30 cellular contexts compared by ENCODE assay signal in the genomic region with DNA sequence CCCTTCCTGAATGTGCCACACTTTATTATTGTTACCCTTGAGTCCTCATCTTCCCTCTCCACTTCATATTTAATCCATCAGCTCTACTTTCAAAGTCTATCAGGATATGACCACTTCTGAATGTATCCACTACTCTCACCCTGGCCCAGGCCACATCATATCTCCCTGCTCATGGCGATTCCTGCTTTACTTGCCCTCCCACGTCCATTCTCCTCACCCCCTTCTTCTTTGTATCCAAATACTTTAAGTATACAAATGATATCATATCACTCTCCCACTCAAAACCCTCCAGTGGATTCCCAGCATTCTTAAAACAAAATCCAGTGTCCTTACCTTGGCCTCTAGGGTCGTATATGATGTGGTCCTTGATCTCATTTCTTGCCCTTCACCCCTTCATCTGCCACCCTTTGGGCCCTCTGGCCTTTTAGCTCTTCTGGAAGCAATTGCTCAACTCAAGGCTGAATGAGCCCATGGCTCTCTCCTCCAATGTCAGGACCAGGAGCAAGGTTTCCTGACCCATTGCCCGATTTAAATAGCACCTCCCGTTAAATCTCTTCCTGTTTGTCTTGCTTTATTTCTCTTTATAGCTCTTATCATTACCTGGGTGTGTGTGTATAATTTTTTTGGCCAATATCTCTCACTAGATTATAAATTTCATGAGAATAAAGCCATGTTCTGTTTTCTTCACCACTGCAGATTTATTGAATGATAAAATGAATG.
"Had no signal": no experiment of that assay in that cellular context is flagged by ENCODE, and none has a peak within 500 bp of the region (broad histone marks: within the 10 kb centered on the region; RNA-seq: fewer than 3 reads in every experiment).

No MANE protein-coding gene starts in this region.

- H3K9me3 Mint-ChIP-seq: activated CD4-positive, alpha-beta memory T cell treated with anti-CD3 and anti-CD28 coated beads, Interleukin-2, amount 10 ng/mL, durations not matched to agents 7 days and 5 days; activated naive CD4-positive, alpha-beta T cell treated with anti-CD3 and anti-CD28 coated beads, Interleukin-2, amount 10 ng/mL, durations not matched to agents 7 days and 5 days; activated naive CD8-positive, alpha-beta T cell treated with anti-CD3 and anti-CD28 coated beads, Interleukin-2, amount 50 U/mL, for 24 hours had no signal

- H3K4me1 Mint-ChIP-seq: activated CD4-positive, alpha-beta memory T cell treated with anti-CD3 and anti-CD28 coated beads, Interleukin-2, amount 10 ng/mL, durations not matched to agents 7 days and 5 days; activated CD8-positive, alpha-beta memory T cell treated with anti-CD3 and anti-CD28 coated beads, Interleukin-2, amount 10 ng/mL, durations not matched to agents 7 days and 5 days; activated naive CD4-positive, alpha-beta T cell treated with anti-CD3 and anti-CD28 coated beads, Interleukin-2, amount 10 ng/mL, durations not matched to agents 7 days and 5 days; activated naive CD8-positive, alpha-beta T cell treated with anti-CD3 and anti-CD28 coated beads, Interleukin-2, amount 50 U/mL, for 24 hours had no signal

- H3K36me3 Mint-ChIP-seq: activated CD8-positive, alpha-beta memory T cell treated with anti-CD3 and anti-CD28 coated beads, Interleukin-2, amount 10 ng/mL, durations not matched to agents 7 days and 5 days; activated naive CD4-positive, alpha-beta T cell treated with anti-CD3 and anti-CD28 coated beads, Interleukin-2, amount 10 ng/mL, durations not matched to agents 7 days and 5 days; activated naive CD8-positive, alpha-beta T cell had no signal

- H3K27ac ChIP-seq: brain microvascular endothelial cell, WERI-Rb-1 had no signal

- H3K27ac Mint-ChIP-seq: activated CD4-positive, alpha-beta memory T cell treated with anti-CD3 and anti-CD28 coated beads, Interleukin-2, amount 10 ng/mL, durations not matched to agents 7 days and 5 days; activated CD8-positive, alpha-beta memory T cell treated with anti-CD3 and anti-CD28 coated beads, Interleukin-2, amount 10 ng/mL, durations not matched to agents 7 days and 5 days; activated naive CD4-positive, alpha-beta T cell treated with anti-CD3 and anti-CD28 coated beads, Interleukin-2, amount 10 ng/mL, durations not matched to agents 7 days and 5 days; activated naive CD8-positive, alpha-beta T cell; activated naive CD8-positive, alpha-beta T cell treated with anti-CD3 and anti-CD28 coated beads, Interleukin-2, amount 50 U/mL, for 24 hours had no signal

- DNase-seq: activated CD4-positive, alpha-beta memory T cell treated with anti-CD3 and anti-CD28 coated beads, Interleukin-2, amount 10 ng/mL, durations not matched to agents 7 days and 5 days; activated CD4-positive, alpha-beta T cell treated with anti-CD3 and anti-CD28 coated beads for 1 hour; activated CD4-positive, alpha-beta T cell treated with anti-CD3 and anti-CD28 coated beads for 48 hours; activated CD4-positive, CD25-positive, alpha-beta regulatory T cell; activated CD8-positive, alpha-beta memory T cell treated with anti-CD3 and anti-CD28 coated beads for 24 hours; activated CD8-positive, alpha-beta memory T cell treated with anti-CD3 and anti-CD28 coated beads, Interleukin-2, amount 10 ng/mL, durations not matched to agents 7 days and 5 days; activated CD8-positive, alpha-beta memory T cell treated with anti-CD3 and anti-CD28 coated beads, Interleukin-2, amount 50 U/mL, for 48 hours; activated effector memory CD4-positive, alpha-beta T cell treated with Interleukin-2 at 50 U/mL for 16 hours; activated naive CD4-positive, alpha-beta T cell treated with anti-CD3 and anti-CD28 coated beads, Interleukin-2, amount 10 ng/mL, durations not matched to agents 7 days and 5 days; activated naive CD8-positive, alpha-beta T cell treated with anti-CD3 and anti-CD28 coated beads, Interleukin-2, amount 50 U/mL, for 24 hours; activated T-cell treated with anti-CD3 and anti-CD28 coated beads, Interleukin-2, amount 50 U/mL, for 48 hours; amniotic stem cell; aorta; brain microvascular endothelial cell; central memory CD4-positive, alpha-beta T cell; NCI-H1092 treated with DMSO at 0.1 percent for 48 hours; NCI-H1417; NCI-H146; NCI-H187; NCI-H2029 treated with DMSO at 0.1 percent for 48 hours; NCI-H2107; NCI-H2171; NCI-H510A; NCI-H526; NCI-H748 treated with DMSO at 0.1 percent for 48 hours; OCI-M1; Right ventricle myocardium superior; T1000; WERI-Rb-1 had no signal

- H3K27me3 ChIP-seq: brain microvascular endothelial cell had no signal

- ATAC-seq: activated CD8-positive, alpha-beta memory T cell treated with anti-CD3 and anti-CD28 coated beads, Interleukin-2, amount 10 ng/mL, durations not matched to agents 7 days and 5 days; activated naive CD8-positive, alpha-beta T cell treated with anti-CD3 and anti-CD28 coated beads, Interleukin-2, amount 50 U/mL, for 24 hours had no signal

- H3K36me3 ChIP-seq: brain microvascular endothelial cell, WERI-Rb-1 had no signal

- H3K4me3 Mint-ChIP-seq: activated CD4-positive, alpha-beta memory T cell treated with anti-CD3 and anti-CD28 coated beads, Interleukin-2, amount 10 ng/mL, durations not matched to agents 7 days and 5 days; activated CD8-positive, alpha-beta memory T cell treated with anti-CD3 and anti-CD28 coated beads, Interleukin-2, amount 10 ng/mL, durations not matched to agents 7 days and 5 days; activated naive CD4-positive, alpha-beta T cell treated with anti-CD3 and anti-CD28 coated beads, Interleukin-2, amount 10 ng/mL, durations not matched to agents 7 days and 5 days; activated naive CD8-positive, alpha-beta T cell; activated naive CD8-positive, alpha-beta T cell treated with anti-CD3 and anti-CD28 coated beads, Interleukin-2, amount 50 U/mL, for 24 hours had no signal
